In the genomic region with DNA sequence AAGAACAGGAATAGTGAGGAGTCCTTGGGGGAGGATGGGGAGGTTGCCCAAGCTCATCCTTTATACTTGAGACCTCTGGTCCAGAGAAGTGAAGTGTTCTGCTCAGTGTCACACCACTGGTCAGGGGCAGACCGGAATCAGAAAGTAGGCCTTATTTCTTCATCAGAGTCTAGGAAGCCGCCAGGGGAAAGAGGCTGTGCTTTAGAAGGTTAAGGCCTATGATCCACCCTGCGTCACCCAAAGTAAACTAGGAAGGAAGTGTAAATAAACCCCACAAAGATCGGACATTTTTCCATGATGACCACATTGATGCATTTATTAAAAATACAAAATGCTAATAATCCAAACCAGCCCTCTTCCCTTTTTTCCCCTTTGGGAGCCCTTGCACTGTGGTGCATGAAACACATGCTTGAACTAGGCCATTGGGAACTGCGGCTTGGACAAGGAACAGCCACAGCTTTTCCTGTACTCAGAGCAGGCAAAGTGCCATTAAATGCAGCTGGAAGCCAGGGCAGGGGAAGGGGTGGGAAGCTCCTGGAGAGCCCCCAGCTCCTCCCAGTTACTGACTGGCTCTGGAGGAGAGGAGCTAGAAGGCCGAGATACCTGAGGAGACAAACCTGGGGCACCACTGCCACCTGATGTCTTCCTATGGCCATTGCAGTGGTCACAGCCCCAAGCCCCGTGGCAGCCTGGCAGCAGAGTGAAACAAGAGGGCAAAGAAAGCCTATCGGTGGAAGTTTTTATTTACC, we compare ENCODE assay signal across 9 cellular contexts. TPM values are rescaled to one million over a fixed set of nuclear protein-coding genes. Genes with fewer than 3 reads are reported as not detected.
DNase-seq lines count a peak whose midpoint lies in the region; ATAC-seq, FAIRE-seq and TF ChIP-seq lines count a peak whose summit lies in the region.
"Had no signal": no experiment of that assay in that cellular context is flagged by ENCODE, and none has a peak within 500 bp of the region (broad histone marks: within the 10 kb centered on the region; RNA-seq: fewer than 3 reads in every experiment).

No MANE protein-coding gene starts in this region.

- H3K27ac ChIP-seq in SJCRH30, result no peak overlapping the region
- H3K27ac ChIP-seq in pancreas, result no peak overlapping the region
- H3K27ac ChIP-seq in thyroid gland, result peak overlapping the region in 1 of 3 donors; percentile 53

- H3K27me3 Mint-ChIP-seq in activated naive CD4-positive, alpha-beta T cell treated with anti-CD3 and anti-CD28 coated beads, Interleukin-2, amount 10 ng/mL, durations not matched to agents 7 days and 5 days, result no peaks in the 10 kb centered on the region
- H3K27me3 Mint-ChIP-seq in glutamatergic neuron (ENCODE audit: unreplicated experiment), result peaks cover 2% of the 10 kb centered on the region

- no peak overlapping the region for H3K4me2 ChIP-seq in Loucy (ENCODE audit: low read depth, low read length, poor library complexity, severe bottlenecking)

- H3K9me3 ChIP-seq in Loucy (ENCODE audit: insufficient read depth, low read depth, low read length), result no peaks in the 10 kb centered on the region
- no peaks in the 10 kb centered on the region for H3K9me3 ChIP-seq in SJCRH30 (replicated peaks)
- no peaks in the 10 kb centered on the region for H3K9me3 ChIP-seq in pancreas
- no peaks in the 10 kb centered on the region for H3K9me3 ChIP-seq in thyroid gland

- H4K20me1 ChIP-seq in Loucy (ENCODE audit: insufficient read depth, low read length, poor library complexity, severe bottlenecking), result no peaks in the 10 kb centered on the region

- TF ChIP-seq POLR2A in thyroid gland (IDR thresholded peaks at IDR 0.05), result no peak

- CTCF ChIA-PET in activated naive CD4-positive, alpha-beta T cell treated with anti-CD3 and anti-CD28 coated beads, Interleukin-2, amount 10 ng/mL, durations not matched to agents 7 days and 5 days (lab: Charles Lee), result interaction anchor here (0.5 to 3.4 kb wide), 18 partner anchors 11 to 629 kb away, joined by 3 to 25 read pairs (median 4); no protein-coding TSS in a partner anchor

- no peak overlapping the region for H3K9ac ChIP-seq in Loucy (ENCODE audit: low read depth, low read length, poor library complexity, severe bottlenecking)

- H3K27me3 ChIP-seq in Loucy (ENCODE audit: insufficient read depth, low read length, poor library complexity, severe bottlenecking) (no peaks in the 10 kb centered on the region), SJCRH30 (no peaks in the 10 kb centered on the region), pancreas (no peaks in the 10 kb centered on the region), thyroid gland (no peaks in the 10 kb centered on the region)

- FAIRE-seq in pancreas (lab: Jason Lieb, UNC), result no peak

- H3K36me3 ChIP-seq in Loucy (ENCODE audit: insufficient read depth, low read length) (no peaks in the 10 kb centered on the region), SJCRH30 (no peaks in the 10 kb centered on the region), pancreas (no peaks in the 10 kb centered on the region), thyroid gland (no peaks in the 10 kb centered on the region)

- H3K9me3 Mint-ChIP-seq in activated naive CD4-positive, alpha-beta T cell treated with anti-CD3 and anti-CD28 coated beads, Interleukin-2, amount 10 ng/mL, durations not matched to agents 7 days and 5 days, result no peaks in the 10 kb centered on the region
- H3K9me3 Mint-ChIP-seq in glutamatergic neuron (ENCODE audit: unreplicated experiment), result no peaks in the 10 kb centered on the region

- intact Hi-C loops in pancreas (cut with DNase I), result loop anchor here in 2 of 3 donors (5.0 to 10.0 kb wide), 2 partner anchors 306 to 309 kb away; no protein-coding TSS in a partner anchor
- intact Hi-C loops in thyroid gland (cut with DNase I), result loop anchor here (5.0 to 10.0 kb wide), 3 partner anchors 56 to 329 kb away; no protein-coding TSS in a partner anchor

- DNase-seq in SJCRH30, result peak; percentile 79 to 87
- peak; percentile 76 for DNase-seq in activated naive CD4-positive, alpha-beta T cell treated with anti-CD3 and anti-CD28 coated beads, Interleukin-2, amount 10 ng/mL, durations not matched to agents 7 days and 5 days
- peak; percentile 78 for DNase-seq in glutamatergic neuron
- peak; percentile 66 to 91 (median 78) for DNase-seq in pancreas
- peak; percentile 79 to 86 for DNase-seq in thyroid gland

- H2AFZ ChIP-seq in Loucy (ENCODE audit: low read length), result peak overlapping the region; percentile 57; the same call in 1 of the 2 replicates

- H3K4me3 ChIP-seq in GM12875 (ENCODE audit: low read depth, low read length) (no peak overlapping the region), Loucy (ENCODE audit: low read length, poor library complexity, severe bottlenecking) (no peak overlapping the region), SJCRH30 (no peak overlapping the region), pancreas (no peak overlapping the region), thyroid gland (replicated peaks in 1 of 3) (no peak overlapping the region)
- H3K4me3 ChIP-seq: skin epidermis had no signal

- no peaks in the 10 kb centered on the region for H3K4me1 ChIP-seq in Loucy (ENCODE audit: insufficient read depth, low read length, poor library complexity, severe bottlenecking)
- H3K4me1 ChIP-seq in SJCRH30, result no peaks in the 10 kb centered on the region
- H3K4me1 ChIP-seq in pancreas, result no peaks in the 10 kb centered on the region
- H3K4me1 ChIP-seq in thyroid gland, result peaks cover 11 to 19% of the 10 kb centered on the region in 2 donors

- no peaks in the 10 kb centered on the region for H3K4me1 Mint-ChIP-seq in activated naive CD4-positive, alpha-beta T cell treated with anti-CD3 and anti-CD28 coated beads, Interleukin-2, amount 10 ng/mL, durations not matched to agents 7 days and 5 days
- no peaks in the 10 kb centered on the region for H3K4me1 Mint-ChIP-seq in glutamatergic neuron (ENCODE audit: low read depth, unreplicated experiment)

- H3K4me3 Mint-ChIP-seq in activated naive CD4-positive, alpha-beta T cell treated with anti-CD3 and anti-CD28 coated beads, Interleukin-2, amount 10 ng/mL, durations not matched to agents 7 days and 5 days, result no peak overlapping the region
- no peak overlapping the region for H3K4me3 Mint-ChIP-seq in glutamatergic neuron (ENCODE audit: unreplicated experiment)

- no peaks in the 10 kb centered on the region for H3K9me2 ChIP-seq in Loucy (replicated peaks; ENCODE audit: low read depth, low read length)

- H3K27ac Mint-ChIP-seq in activated naive CD4-positive, alpha-beta T cell treated with anti-CD3 and anti-CD28 coated beads, Interleukin-2, amount 10 ng/mL, durations not matched to agents 7 days and 5 days, result no peak overlapping the region
- no peak overlapping the region for H3K27ac Mint-ChIP-seq in glutamatergic neuron (ENCODE audit: unreplicated experiment)

- peak; percentile 98 to 100 (median 99) for ATAC-seq in pancreas
- ATAC-seq in HG03196 (IDR thresholded peaks at IDR 0.05; ENCODE audit: unreplicated experiment), result no peak

- TF ChIP-seq CTCF in GM12875 (IDR thresholded peaks at IDR 0.05; ENCODE audit: borderline replicate concordance, insufficient read depth, low read depth, low read length), result peak; percentile 84
- peak; percentile 84 for TF ChIP-seq CTCF in Loucy (conservative IDR thresholded peaks at IDR 0.05; ENCODE audit: low read length)
- peak; percentile 29 for TF ChIP-seq CTCF in glutamatergic neuron (IDR thresholded peaks at IDR 0.05; ENCODE audit: partially characterized antibody, unreplicated experiment)
- peak; percentile 41 to 78 (median 69) for TF ChIP-seq CTCF in pancreas (IDR thresholded peaks at IDR 0.05)
- TF ChIP-seq CTCF in thyroid gland (IDR thresholded peaks at IDR 0.05), result peak; percentile 42 to 94 (median 85)

- WGBS in pancreas, 2 donors, result 28 to 29% methylated on average over 8 of the region's 8 CpGs
- 29 to 35% methylated on average over 8 of the region's 8 CpGs for WGBS in thyroid gland, 2 donors

- no peaks in the 10 kb centered on the region for H3F3A ChIP-seq in Loucy (ENCODE audit: low read depth)

- no peaks in the 10 kb centered on the region for H3K79me2 ChIP-seq in Loucy (ENCODE audit: insufficient read depth, low read length)

- H3K36me3 Mint-ChIP-seq in activated naive CD4-positive, alpha-beta T cell treated with anti-CD3 and anti-CD28 coated beads, Interleukin-2, amount 10 ng/mL, durations not matched to agents 7 days and 5 days, result peaks cover 1% of the 10 kb centered on the region
- no peaks in the 10 kb centered on the region for H3K36me3 Mint-ChIP-seq in glutamatergic neuron (ENCODE audit: unreplicated experiment)

RNA-seq across cellular contexts. Expression of a gene that starts 37.0 kb away (rescaled TPM):
- 83.1 and 92.0 TPM in 2 replicates for total RNA-seq in SJCRH30 (2014; rRNA removed; shearing (Covaris generic))
- total RNA-seq in glutamatergic neuron (ENCODE audit: unreplicated experiment) (11.8 TPM), pancreas (1 to 10 TPM in 1 of 6 donors, under 1 TPM in 5; 0.32 to 1.1 (median 0.79) TPM), thyroid gland (1 to 10 TPM in 3 of 4 donors, under 1 TPM in 1; 0.94 to 4.0 (median 3.7) TPM)
- polyA plus RNA-seq in pancreas, result under 1 TPM; 0.28 to 0.30 TPM

Comparison
In these comparisons a context has a peak if more than half of its experiments do, and no peak if none do; other contexts are left out.
1. CTCF ChIP-seq: peak in every context shown above with its lines; median percentile 85 in thyroid gland; 84 in GM12875; 84 in Loucy; 69 in pancreas; 29 in glutamatergic neuron.